ENCODE assay signal across 1 cellular context in the genomic region with DNA sequence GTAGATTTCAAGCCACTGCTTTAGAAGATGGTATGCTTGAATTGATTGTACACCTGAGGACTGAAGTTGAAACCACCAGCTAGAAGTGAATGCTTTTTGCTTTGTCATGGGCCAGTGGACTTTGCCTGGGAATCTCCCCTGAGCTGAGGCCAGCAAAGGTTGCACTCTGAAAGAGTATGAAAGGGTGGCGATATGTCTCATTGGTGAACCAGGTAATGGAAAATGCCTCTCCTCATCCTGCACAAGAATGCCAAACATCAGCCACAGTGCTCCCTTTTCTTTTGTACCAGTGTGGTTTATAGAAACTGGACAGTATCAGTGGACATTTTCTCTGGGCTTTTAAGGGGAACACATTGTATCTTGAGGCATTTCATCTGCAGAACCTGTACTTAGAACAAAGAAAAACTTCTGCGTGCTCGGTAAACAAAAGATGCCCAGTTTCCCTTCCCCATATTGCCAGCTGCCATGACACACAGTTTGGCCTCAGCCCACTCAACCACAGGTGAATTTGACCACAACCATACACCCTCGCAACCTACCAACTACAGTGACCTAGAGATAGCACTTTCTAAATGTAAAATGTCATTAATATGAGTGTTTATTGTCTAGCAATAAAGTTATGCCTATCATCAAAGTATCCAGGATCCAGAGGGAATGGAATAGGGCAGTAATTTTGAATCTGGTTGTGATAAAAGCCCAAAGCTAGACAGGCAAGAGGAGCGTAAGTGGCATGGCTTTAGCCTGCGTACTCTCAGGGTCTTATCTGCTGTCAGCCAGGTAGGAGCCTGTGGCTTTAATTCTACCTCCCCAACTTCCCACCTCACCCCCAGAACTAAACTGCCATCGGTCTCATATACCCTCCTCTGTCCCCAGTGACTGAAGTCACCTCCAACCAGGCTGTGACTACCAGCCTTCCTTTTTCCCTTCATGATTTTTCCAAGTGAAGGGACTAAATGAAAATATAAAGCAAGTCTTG.
TF ChIP-seq lines count a peak whose summit lies in the region.

No MANE protein-coding gene starts in this region.

TF ChIP-seq in HepG2, 621 proteins besides CTCF, POLR2A, EP300 and RAD21 (continued from another document and continues in another):
- TF ChIP-seq, protein P1, sequence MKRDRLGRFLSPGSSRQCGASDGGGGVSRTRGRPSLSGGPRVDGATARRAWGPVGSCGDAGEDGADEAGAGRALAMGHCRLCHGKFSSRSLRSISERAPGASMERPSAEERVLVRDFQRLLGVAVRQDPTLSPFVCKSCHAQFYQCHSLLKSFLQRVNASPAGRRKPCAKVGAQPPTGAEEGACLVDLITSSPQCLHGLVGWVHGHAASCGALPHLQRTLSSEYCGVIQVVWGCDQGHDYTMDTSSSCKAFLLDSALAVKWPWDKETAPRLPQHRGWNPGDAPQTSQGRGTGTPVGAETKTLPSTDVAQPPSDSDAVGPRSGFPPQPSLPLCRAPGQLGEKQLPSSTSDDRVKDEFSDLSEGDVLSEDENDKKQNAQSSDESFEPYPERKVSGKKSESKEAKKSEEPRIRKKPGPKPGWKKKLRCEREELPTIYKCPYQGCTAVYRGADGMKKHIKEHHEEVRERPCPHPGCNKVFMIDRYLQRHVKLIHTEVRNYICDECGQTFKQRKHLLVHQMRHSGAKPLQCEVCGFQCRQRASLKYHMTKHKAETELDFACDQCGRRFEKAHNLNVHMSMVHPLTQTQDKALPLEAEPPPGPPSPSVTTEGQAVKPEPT (CRISPR knock-in tag; IDR thresholded peaks at IDR 0.05; ENCODE audit: low read depth): no peak
- TF ChIP-seq TEAD2 (CRISPR knock-in tag; IDR thresholded peaks at IDR 0.05): no peak
- TF ChIP-seq KDM3A (CRISPR knock-in tag; IDR thresholded peaks at IDR 0.05; ENCODE audit: low read depth): no peak
- no peak for TF ChIP-seq ZNF713 (CRISPR knock-in tag; IDR thresholded peaks at IDR 0.05)
- TF ChIP-seq GATA4 (IDR thresholded peaks at IDR 0.05; ENCODE audit: borderline replicate concordance, low read depth): no peak
- TF ChIP-seq ZFP37 (CRISPR knock-in tag; IDR thresholded peaks at IDR 0.05; ENCODE audit: borderline replicate concordance): no peak
- no peak for TF ChIP-seq NKX3-1 (CRISPR knock-in tag; IDR thresholded peaks at IDR 0.05)
- 0 out of 2 replicates have a peak, but pooled peaks have one; percentile 27 for TF ChIP-seq POLR2AphosphoS5 (IDR thresholded peaks at IDR 0.05; ENCODE audit: low read depth, low read length)
- TF ChIP-seq ZNF264 (CRISPR knock-in tag; IDR thresholded peaks at IDR 0.05): 0 out of 2 replicates have a peak, but pooled peaks have one; percentile 23
- TF ChIP-seq MTA3 (CRISPR knock-in tag; IDR thresholded peaks at IDR 0.05): no peak
- no peak for TF ChIP-seq ZNF709 (CRISPR knock-in tag; IDR thresholded peaks at IDR 0.05)
- no peak for TF ChIP-seq KDM1A (CRISPR knock-in tag; IDR thresholded peaks at IDR 0.05)
- TF ChIP-seq SRSF1 (optimal IDR thresholded peaks at IDR 0.05; ENCODE audit: low read depth, low read length): no peak
- TF ChIP-seq ZNF205 (CRISPR knock-in tag; IDR thresholded peaks at IDR 0.05): no peak
- TF ChIP-seq ZNF33A (CRISPR knock-in tag; IDR thresholded peaks at IDR 0.05; ENCODE audit: borderline replicate concordance): no peak
- TF ChIP-seq, protein P2, sequence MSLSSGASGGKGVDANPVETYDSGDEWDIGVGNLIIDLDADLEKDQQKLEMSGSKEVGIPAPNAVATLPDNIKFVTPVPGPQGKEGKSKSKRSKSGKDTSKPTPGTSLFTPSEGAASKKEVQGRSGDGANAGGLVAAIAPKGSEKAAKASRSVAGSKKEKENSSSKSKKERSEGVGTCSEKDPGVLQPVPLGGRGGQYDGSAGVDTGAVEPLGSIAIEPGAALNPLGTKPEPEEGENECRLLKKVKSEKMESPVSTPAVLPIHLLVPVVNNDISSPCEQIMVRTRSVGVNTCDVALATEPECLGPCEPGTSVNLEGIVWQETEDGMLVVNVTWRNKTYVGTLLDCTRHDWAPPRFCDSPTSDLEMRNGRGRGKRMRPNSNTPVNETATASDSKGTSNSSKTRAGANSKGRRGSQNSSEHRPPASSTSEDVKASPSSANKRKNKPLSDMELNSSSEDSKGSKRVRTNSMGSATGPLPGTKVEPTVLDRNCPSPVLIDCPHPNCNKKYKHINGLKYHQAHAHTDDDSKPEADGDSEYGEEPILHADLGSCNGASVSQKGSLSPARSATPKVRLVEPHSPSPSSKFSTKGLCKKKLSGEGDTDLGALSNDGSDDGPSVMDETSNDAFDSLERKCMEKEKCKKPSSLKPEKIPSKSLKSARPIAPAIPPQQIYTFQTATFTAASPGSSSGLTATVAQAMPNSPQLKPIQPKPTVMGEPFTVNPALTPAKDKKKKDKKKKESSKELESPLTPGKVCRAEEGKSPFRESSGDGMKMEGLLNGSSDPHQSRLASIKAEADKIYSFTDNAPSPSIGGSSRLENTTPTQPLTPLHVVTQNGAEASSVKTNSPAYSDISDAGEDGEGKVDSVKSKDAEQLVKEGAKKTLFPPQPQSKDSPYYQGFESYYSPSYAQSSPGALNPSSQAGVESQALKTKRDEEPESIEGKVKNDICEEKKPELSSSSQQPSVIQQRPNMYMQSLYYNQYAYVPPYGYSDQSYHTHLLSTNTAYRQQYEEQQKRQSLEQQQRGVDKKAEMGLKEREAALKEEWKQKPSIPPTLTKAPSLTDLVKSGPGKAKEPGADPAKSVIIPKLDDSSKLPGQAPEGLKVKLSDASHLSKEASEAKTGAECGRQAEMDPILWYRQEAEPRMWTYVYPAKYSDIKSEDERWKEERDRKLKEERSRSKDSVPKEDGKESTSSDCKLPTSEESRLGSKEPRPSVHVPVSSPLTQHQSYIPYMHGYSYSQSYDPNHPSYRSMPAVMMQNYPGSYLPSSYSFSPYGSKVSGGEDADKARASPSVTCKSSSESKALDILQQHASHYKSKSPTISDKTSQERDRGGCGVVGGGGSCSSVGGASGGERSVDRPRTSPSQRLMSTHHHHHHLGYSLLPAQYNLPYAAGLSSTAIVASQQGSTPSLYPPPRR (CRISPR knock-in tag; IDR thresholded peaks at IDR 0.05; ENCODE audit: borderline replicate concordance): no peak
- no peak for TF ChIP-seq SNAI1 (CRISPR knock-in tag; IDR thresholded peaks at IDR 0.05; ENCODE audit: borderline replicate concordance)
- TF ChIP-seq, protein P3, sequence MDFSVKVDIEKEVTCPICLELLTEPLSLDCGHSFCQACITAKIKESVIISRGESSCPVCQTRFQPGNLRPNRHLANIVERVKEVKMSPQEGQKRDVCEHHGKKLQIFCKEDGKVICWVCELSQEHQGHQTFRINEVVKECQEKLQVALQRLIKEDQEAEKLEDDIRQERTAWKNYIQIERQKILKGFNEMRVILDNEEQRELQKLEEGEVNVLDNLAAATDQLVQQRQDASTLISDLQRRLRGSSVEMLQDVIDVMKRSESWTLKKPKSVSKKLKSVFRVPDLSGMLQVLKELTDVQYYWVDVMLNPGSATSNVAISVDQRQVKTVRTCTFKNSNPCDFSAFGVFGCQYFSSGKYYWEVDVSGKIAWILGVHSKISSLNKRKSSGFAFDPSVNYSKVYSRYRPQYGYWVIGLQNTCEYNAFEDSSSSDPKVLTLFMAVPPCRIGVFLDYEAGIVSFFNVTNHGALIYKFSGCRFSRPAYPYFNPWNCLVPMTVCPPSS (IDR thresholded peaks at IDR 0.05): no peak
- TF ChIP-seq, protein P4, sequence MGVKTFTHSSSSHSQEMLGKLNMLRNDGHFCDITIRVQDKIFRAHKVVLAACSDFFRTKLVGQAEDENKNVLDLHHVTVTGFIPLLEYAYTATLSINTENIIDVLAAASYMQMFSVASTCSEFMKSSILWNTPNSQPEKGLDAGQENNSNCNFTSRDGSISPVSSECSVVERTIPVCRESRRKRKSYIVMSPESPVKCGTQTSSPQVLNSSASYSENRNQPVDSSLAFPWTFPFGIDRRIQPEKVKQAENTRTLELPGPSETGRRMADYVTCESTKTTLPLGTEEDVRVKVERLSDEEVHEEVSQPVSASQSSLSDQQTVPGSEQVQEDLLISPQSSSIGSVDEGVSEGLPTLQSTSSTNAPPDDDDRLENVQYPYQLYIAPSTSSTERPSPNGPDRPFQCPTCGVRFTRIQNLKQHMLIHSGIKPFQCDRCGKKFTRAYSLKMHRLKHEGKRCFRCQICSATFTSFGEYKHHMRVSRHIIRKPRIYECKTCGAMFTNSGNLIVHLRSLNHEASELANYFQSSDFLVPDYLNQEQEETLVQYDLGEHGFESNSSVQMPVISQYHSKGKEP (CRISPR knock-in tag; IDR thresholded peaks at IDR 0.05): no peak
- TF ChIP-seq, protein P5, sequence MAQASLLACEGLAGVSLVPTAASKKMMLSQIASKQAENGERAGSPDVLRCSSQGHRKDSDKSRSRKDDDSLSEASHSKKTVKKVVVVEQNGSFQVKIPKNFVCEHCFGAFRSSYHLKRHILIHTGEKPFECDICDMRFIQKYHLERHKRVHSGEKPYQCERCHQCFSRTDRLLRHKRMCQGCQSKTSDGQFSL (CRISPR knock-in tag; IDR thresholded peaks at IDR 0.05): no peak
- 0 out of 2 replicates have a peak, but pooled peaks have one; percentile 11 for TF ChIP-seq CEBPB (IDR thresholded peaks at IDR 0.05; ENCODE audit: borderline replicate concordance, low read depth, low read length)
- 0 out of 2 replicates have a peak, but pooled peaks have one; percentile 46 for TF ChIP-seq RBFOX2 (IDR thresholded peaks at IDR 0.05; ENCODE audit: low read depth, low read length)
- no peak for TF ChIP-seq HMGA1 (CRISPR knock-in tag; conservative IDR thresholded peaks at IDR 0.05)
- no peak for TF ChIP-seq CHD2 (IDR thresholded peaks at IDR 0.05; ENCODE audit: low read depth, low read length)
- TF ChIP-seq ZMYM2 (CRISPR knock-in tag; IDR thresholded peaks at IDR 0.05): no peak
- no peak for TF ChIP-seq ZSCAN12 (CRISPR knock-in tag; IDR thresholded peaks at IDR 0.05)
- TF ChIP-seq ZNF180 (CRISPR knock-in tag; IDR thresholded peaks at IDR 0.05; ENCODE audit: borderline replicate concordance, low read depth): no peak
- no peak for TF ChIP-seq RFXAP (CRISPR knock-in tag; IDR thresholded peaks at IDR 0.05; ENCODE audit: borderline replicate concordance)
- TF ChIP-seq ZNF724P (CRISPR knock-in tag; IDR thresholded peaks at IDR 0.05; ENCODE audit: borderline replicate concordance): no peak
- no peak for TF ChIP-seq ZNF501 (CRISPR knock-in tag; IDR thresholded peaks at IDR 0.05)
- no peak for TF ChIP-seq CHCHD3 (CRISPR knock-in tag; IDR thresholded peaks at IDR 0.05)
- TF ChIP-seq XBP1 (CRISPR knock-in tag; IDR thresholded peaks at IDR 0.05): no peak
- TF ChIP-seq, protein P6, sequence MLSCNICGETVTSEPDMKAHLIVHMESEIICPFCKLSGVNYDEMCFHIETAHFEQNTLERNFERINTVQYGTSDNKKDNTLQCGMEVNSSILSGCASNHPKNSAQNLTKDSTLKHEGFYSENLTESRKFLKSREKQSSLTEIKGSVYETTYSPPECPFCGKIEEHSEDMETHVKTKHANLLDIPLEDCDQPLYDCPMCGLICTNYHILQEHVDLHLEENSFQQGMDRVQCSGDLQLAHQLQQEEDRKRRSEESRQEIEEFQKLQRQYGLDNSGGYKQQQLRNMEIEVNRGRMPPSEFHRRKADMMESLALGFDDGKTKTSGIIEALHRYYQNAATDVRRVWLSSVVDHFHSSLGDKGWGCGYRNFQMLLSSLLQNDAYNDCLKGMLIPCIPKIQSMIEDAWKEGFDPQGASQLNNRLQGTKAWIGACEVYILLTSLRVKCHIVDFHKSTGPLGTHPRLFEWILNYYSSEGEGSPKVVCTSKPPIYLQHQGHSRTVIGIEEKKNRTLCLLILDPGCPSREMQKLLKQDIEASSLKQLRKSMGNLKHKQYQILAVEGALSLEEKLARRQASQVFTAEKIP (CRISPR knock-in tag; IDR thresholded peaks at IDR 0.05; ENCODE audit: borderline replicate concordance): no peak
- no peak for TF ChIP-seq ZNF607 (CRISPR knock-in tag; IDR thresholded peaks at IDR 0.05; ENCODE audit: borderline replicate concordance)
- TF ChIP-seq NR1H2 (CRISPR knock-in tag; IDR thresholded peaks at IDR 0.05; ENCODE audit: borderline replicate concordance, low read depth): no peak
- no peak for TF ChIP-seq CBFB (CRISPR knock-in tag; IDR thresholded peaks at IDR 0.05)
- TF ChIP-seq, protein P7, sequence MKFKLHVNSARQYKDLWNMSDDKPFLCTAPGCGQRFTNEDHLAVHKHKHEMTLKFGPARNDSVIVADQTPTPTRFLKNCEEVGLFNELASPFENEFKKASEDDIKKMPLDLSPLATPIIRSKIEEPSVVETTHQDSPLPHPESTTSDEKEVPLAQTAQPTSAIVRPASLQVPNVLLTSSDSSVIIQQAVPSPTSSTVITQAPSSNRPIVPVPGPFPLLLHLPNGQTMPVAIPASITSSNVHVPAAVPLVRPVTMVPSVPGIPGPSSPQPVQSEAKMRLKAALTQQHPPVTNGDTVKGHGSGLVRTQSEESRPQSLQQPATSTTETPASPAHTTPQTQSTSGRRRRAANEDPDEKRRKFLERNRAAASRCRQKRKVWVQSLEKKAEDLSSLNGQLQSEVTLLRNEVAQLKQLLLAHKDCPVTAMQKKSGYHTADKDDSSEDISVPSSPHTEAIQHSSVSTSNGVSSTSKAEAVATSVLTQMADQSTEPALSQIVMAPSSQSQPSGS (CRISPR knock-in tag; IDR thresholded peaks at IDR 0.05): no peak; the same call in 1 of the 2 replicates
- TF ChIP-seq, protein P8, sequence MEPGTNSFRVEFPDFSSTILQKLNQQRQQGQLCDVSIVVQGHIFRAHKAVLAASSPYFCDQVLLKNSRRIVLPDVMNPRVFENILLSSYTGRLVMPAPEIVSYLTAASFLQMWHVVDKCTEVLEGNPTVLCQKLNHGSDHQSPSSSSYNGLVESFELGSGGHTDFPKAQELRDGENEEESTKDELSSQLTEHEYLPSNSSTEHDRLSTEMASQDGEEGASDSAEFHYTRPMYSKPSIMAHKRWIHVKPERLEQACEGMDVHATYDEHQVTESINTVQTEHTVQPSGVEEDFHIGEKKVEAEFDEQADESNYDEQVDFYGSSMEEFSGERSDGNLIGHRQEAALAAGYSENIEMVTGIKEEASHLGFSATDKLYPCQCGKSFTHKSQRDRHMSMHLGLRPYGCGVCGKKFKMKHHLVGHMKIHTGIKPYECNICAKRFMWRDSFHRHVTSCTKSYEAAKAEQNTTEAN (CRISPR knock-in tag; conservative IDR thresholded peaks at IDR 0.05): no peak
- TF ChIP-seq, protein P9, sequence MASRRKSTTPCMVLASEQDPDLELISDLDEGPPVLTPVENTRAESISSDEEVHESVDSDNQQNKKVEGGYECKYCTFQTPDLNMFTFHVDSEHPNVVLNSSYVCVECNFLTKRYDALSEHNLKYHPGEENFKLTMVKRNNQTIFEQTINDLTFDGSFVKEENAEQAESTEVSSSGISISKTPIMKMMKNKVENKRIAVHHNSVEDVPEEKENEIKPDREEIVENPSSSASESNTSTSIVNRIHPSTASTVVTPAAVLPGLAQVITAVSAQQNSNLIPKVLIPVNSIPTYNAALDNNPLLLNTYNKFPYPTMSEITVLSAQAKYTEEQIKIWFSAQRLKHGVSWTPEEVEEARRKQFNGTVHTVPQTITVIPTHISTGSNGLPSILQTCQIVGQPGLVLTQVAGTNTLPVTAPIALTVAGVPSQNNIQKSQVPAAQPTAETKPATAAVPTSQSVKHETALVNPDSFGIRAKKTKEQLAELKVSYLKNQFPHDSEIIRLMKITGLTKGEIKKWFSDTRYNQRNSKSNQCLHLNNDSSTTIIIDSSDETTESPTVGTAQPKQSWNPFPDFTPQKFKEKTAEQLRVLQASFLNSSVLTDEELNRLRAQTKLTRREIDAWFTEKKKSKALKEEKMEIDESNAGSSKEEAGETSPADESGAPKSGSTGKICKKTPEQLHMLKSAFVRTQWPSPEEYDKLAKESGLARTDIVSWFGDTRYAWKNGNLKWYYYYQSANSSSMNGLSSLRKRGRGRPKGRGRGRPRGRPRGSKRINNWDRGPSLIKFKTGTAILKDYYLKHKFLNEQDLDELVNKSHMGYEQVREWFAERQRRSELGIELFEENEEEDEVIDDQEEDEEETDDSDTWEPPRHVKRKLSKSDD (CRISPR knock-in tag; IDR thresholded peaks at IDR 0.05; ENCODE audit: low read depth): no peak
- peak; percentile 43; the same call in 1 of the 2 replicates for TF ChIP-seq REPIN1 (CRISPR knock-in tag; IDR thresholded peaks at IDR 0.05; ENCODE audit: borderline replicate concordance, low read depth)
- TF ChIP-seq POLR2G (IDR thresholded peaks at IDR 0.05; ENCODE audit: low read depth, low read length): peak; percentile 42; the same call in 1 of the 2 replicates
- no peak for TF ChIP-seq SYNCRIP (IDR thresholded peaks at IDR 0.05; ENCODE audit: insufficient read depth, low read depth, low read length)
